9 cellular contexts compared by ENCODE assay signal in the genomic region with DNA sequence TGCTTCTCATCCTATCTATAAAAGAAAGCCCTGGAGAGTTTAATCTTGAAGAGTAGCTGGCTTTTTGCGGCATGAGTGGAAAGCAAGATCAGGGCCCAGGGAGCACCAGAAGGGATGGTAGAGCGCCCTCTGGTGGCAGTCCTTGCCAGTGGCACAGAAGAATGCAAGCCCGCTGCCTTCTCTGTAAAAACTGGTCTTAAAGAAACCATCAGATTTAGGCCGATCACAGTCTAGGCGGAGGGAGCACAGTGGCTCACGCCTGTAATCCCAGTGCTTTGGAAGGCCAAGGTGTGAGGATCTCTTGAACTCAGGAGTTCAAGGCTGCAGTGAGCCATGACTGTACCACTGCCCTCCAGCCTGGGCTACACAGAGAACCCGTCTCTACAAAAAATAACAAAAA. TPM values are rescaled to one million over a fixed set of nuclear protein-coding genes. Genes with fewer than 3 reads are reported as not detected.
DNase-seq lines count a peak whose midpoint lies in the region; ATAC-seq and TF ChIP-seq lines count a peak whose summit lies in the region.
"Had no signal": no experiment of that assay in that cellular context is flagged by ENCODE, and none has a peak within 500 bp of the region (broad histone marks: within the 10 kb centered on the region; RNA-seq: fewer than 3 reads in every experiment).

No MANE protein-coding gene starts in this region.

- ATAC-seq in HG03342 (IDR thresholded peaks at IDR 0.05; ENCODE audit: unreplicated experiment) = peak; percentile 81
- no peak for ATAC-seq in HG02840 (IDR thresholded peaks at IDR 0.05; ENCODE audit: low FRiP score, unreplicated experiment)

- TF ChIP-seq CTCF in GM12872 (IDR thresholded peaks at IDR 0.05; ENCODE audit: insufficient read depth, low read depth, low read length) = peak; percentile 94

- DNase-seq in NCI-H774 (lab: John Stamatoyannopoulos, UW) (peak; percentile 18), lung microvascular endothelial cell (ENCODE audit: low read depth in 2 of 2) (peak; percentile 85 to 86)
- peak; percentile 89 to 90 for DNase-seq in activated CD4-positive, alpha-beta T cell treated with anti-CD3 and anti-CD28 coated beads, Interleukin-2, amount 50 U/mL, for 48 hours
- DNase-seq in effector CD4-positive, alpha-beta T cell = peak; percentile 80
- peak; percentile 36 for DNase-seq in stimulated activated CD8-positive, alpha-beta memory T cell treated with anti-CD3 and anti-CD28 coated beads, Interleukin-12 subunit alpha, Interleukin-12 subunit beta, amount 100 ng/mL, for 24 hours (ENCODE audit: extremely low read depth)

RNA-seq across cellular contexts. Expression of gene CPN1, which starts 35.6 kb away (rescaled TPM):
- total RNA-seq in lung microvascular endothelial cell = not detected in 2 replicates
- total RNA-seq: temporal lobe had no signal

RNA-seq across cellular contexts. Expression of gene DNMBP, which starts 36.3 kb away (rescaled TPM):
- 20.5 and 31.7 TPM in 2 replicates for total RNA-seq in lung microvascular endothelial cell

Comparison
In these comparisons a context has a peak if more than half of its experiments do, and no peak if none do; other contexts are left out.
1. DNase-seq: peak in every context shown above with its lines; median percentile 90 in activated CD4-positive, alpha-beta T cell treated with anti-CD3 and anti-CD28 coated beads, Interleukin-2, amount 50 U/mL, for 48 hours; 86 in lung microvascular endothelial cell; 80 in effector CD4-positive, alpha-beta T cell; 36 in stimulated activated CD8-positive, alpha-beta memory T cell treated with anti-CD3 and anti-CD28 coated beads, Interleukin-12 subunit alpha, Interleukin-12 subunit beta, amount 100 ng/mL, for 24 hours; 18 in NCI-H774.